ENCODE assay signal across 12 cellular contexts in genomic region chr14:90692826-90693225, GRCh38.
"Had no signal": no experiment of that assay in that cellular context is flagged by ENCODE, and none has a peak within 500 bp of the region (broad histone marks: within the 10 kb centered on the region; RNA-seq: fewer than 3 reads in every experiment).

No MANE protein-coding gene starts in this region.

- H3K36me3 ChIP-seq: esophagus squamous epithelium, pancreas, thoracic aorta had no signal

- FAIRE-seq: pancreas had no signal

- H3K79me2 ChIP-seq: hepatocyte had no signal

- H3K27me3 ChIP-seq: esophagus squamous epithelium, hepatocyte, pancreas, stomach had no signal

- H2AFZ ChIP-seq: hepatocyte had no signal

- H3K27ac ChIP-seq: esophagus squamous epithelium, hepatocyte, pancreas, skin epidermis, thoracic aorta had no signal

- H3K9me3 ChIP-seq: esophagus squamous epithelium, pancreas, stomach, thoracic aorta had no signal

- H3K4me2 ChIP-seq: hepatocyte had no signal

- H3K4me3 ChIP-seq: esophagus squamous epithelium, hepatocyte, pancreas, skin epidermis, stomach, thoracic aorta had no signal

- DNase-seq: activated CD4-positive, CD25-positive, alpha-beta regulatory T cell; activated gamma-delta T cell treated with Interleukin-2 at 50 U/mL for 16 hours; activated naive CD8-positive, alpha-beta T cell treated with anti-CD3 and anti-CD28 coated beads, Interleukin-2, amount 10 ng/mL, durations not matched to agents 7 days and 5 days; activated T-cell treated with anti-CD3 and anti-CD28 coated beads, Interleukin-2, amount 50 U/mL, for 4 hours; aorta; esophagus squamous epithelium; kidney glomerular epithelial cell; pancreas; stomach had no signal
